In genomic region chr3:40877651-40878463, GRCh38 we compare ENCODE assay signal across 12 cellular contexts.
A peak's percentile ranks its signal among the peaks of the same experiment; 100 is the strongest.
DNase-seq lines count a peak whose midpoint lies in the region; ATAC-seq lines count a peak whose summit lies in the region.
"Had no signal": no experiment of that assay in that cellular context is flagged by ENCODE, and none has a peak within 500 bp of the region (broad histone marks: within the 10 kb centered on the region; RNA-seq: fewer than 3 reads in every experiment).

No MANE protein-coding gene starts in this region.

- DNase-seq in SW480 (ENCODE audit: low spot score): peak; percentile 35
- DNase-seq in fibroblast of peridontal ligament (ENCODE audit: extremely low read depth): peak; percentile 26
- peak; percentile 24 for DNase-seq in middle frontal gyrus (ENCODE audit: extremely low spot score, low spot score)
- peak; percentile 68 for DNase-seq in superior temporal gyrus (ENCODE audit: extremely low spot score)
- DNase-seq in DMS53 treated with DMSO at 0.1 percent for 48 hours (lab: John Stamatoyannopoulos, UW; ENCODE audit: unreplicated experiment): no peak
- DNase-seq in OCI-M2 (lab: John Stamatoyannopoulos, UW; ENCODE audit: unreplicated experiment): no peak
- DNase-seq: activated T-cell treated with anti-CD3 and anti-CD28 coated beads, Interleukin-2, amount 50 U/mL, for 4 hours; IMR-90; kidney glomerular epithelial cell had no signal

- no peak for ATAC-seq in GM18873 (IDR thresholded peaks at IDR 0.05; ENCODE audit: low FRiP score, unreplicated experiment)
- no peak for ATAC-seq in HG03095 (IDR thresholded peaks at IDR 0.05; ENCODE audit: unreplicated experiment)
- ATAC-seq: activated T-cell treated with anti-CD3 and anti-CD28 coated beads, Interleukin-2, amount 50 U/mL, for 4 hours; HCT116 had no signal

Comparison
In these comparisons a context has a peak if more than half of its experiments do, and no peak if none do; other contexts are left out.
1. DNase-seq: peak in SW480 (single experiment), fibroblast of peridontal ligament (single experiment), middle frontal gyrus (single experiment) and superior temporal gyrus (single experiment); none in DMS53 treated with DMSO at 0.1 percent for 48 hours (single experiment) and OCI-M2 (single experiment).